ENCODE assay signal across 8 cellular contexts in the genomic region with DNA sequence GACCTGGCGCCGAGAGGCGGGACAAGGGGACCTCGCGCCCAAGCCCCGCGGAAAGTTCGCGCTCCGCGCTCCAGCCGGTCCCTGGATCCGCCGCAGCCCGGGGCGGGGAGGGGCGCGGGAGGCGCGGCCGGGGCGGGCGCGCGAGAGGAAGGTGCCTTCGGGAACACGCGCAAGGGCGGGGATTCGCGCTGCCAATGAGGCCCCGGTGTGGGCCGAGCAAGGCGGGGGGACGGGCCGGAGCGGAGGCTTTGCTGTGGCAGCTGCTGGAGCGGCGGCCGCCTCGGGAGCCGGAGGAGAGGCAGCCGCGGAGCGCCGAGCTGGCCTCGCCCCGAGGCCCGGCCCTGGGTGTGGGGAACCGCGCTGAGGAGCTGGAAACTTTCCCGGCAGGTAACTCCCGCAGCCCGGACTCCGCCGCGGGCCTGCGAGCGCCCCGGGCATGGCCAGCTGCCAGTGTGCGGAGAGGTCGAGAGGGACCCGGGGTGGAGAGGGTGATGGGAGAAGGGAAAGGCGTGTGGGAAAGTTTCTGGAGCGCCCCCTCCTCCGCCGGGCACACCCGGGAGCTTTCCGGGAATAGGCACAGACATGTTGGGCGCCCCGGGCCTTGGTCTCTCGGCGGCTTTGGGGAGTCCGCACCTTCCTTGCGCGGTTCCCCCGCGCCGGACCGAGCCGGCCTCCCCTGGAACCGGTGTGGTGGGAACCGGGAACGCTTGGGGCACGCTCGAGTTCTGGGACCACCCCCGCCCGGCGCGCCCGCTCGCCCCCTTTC. TPM values are rescaled to one million over a fixed set of nuclear protein-coding genes. Genes with fewer than 3 reads are reported as not detected.
A peak's percentile ranks its signal among the peaks of the same experiment; 100 is the strongest.
DNase-seq lines count a peak whose midpoint lies in the region; TF ChIP-seq lines count a peak whose summit lies in the region.

Gene TANC1, plus strand, starts transcription at position 245 of the 766 bp plus-strand sequence. CDS start 97,271 bp downstream, outside the sequence.

- H3K4me1 Mint-ChIP-seq in activated naive CD8-positive, alpha-beta T cell (ENCODE audit: low read depth), result peaks cover 15% of the 10 kb centered on the region

- peak within 1 kb of the TSS; percentile 83 for H3K4me3 Mint-ChIP-seq in activated naive CD8-positive, alpha-beta T cell

- H3K9me3 ChIP-seq in ES-I3 (ENCODE audit: control insufficient read depth, insufficient read depth, low read length) (no peaks in the 10 kb centered on the region), neutrophil (no peaks in the 10 kb centered on the region), tibial artery (no peaks in the 10 kb centered on the region)

- no peaks in the 10 kb centered on the region for H3K36me3 ChIP-seq in ES-I3 (ENCODE audit: insufficient read depth, low read length)
- no peaks in the 10 kb centered on the region for H3K36me3 ChIP-seq in neutrophil
- H3K36me3 ChIP-seq in tibial artery, result no peaks in the 10 kb centered on the region

- peak within 1 kb of the TSS; percentile 80 for H3K9ac ChIP-seq in ES-I3 (ENCODE audit: low read depth, low read length)

- peak; percentile 52; the same call in 1 of the 2 replicates for TF ChIP-seq POLR2A in Raji (IDR thresholded peaks at IDR 0.05; ENCODE audit: insufficient read depth, low read depth, low read length)

- peak; percentile 88 for DNase-seq in H4 (ENCODE audit: low spot score)
- peak; percentile 91 for DNase-seq in LHCN-M2 (ENCODE audit: low read depth)
- peak; percentile 93 for DNase-seq in globus pallidus (ENCODE audit: low spot score)
- DNase-seq in tibial artery, result peak; percentile 93 to 98

- no peaks in the 10 kb centered on the region for H3K36me3 Mint-ChIP-seq in activated naive CD8-positive, alpha-beta T cell

- no peak within 1 kb of the TSS for H3K27ac Mint-ChIP-seq in activated naive CD8-positive, alpha-beta T cell

- H3K9me3 Mint-ChIP-seq in activated naive CD8-positive, alpha-beta T cell (ENCODE audit: low read depth), result no peaks in the 10 kb centered on the region

- H3K27ac ChIP-seq in neutrophil (no peak within 1 kb of the TSS), tibial artery (peak within 1 kb of the TSS; percentile 90 to 91)

- TF ChIP-seq CTCF in neutrophil (IDR thresholded peaks at IDR 0.05), result no peak
- TF ChIP-seq CTCF in tibial artery (IDR thresholded peaks at IDR 0.05), result peak in 1 of 2 experiments; percentile 14

- intact Hi-C loops in tibial artery (cut with DNase I; ENCODE audit: low total_unique reads), result no loop called here

- H3K27me3 ChIP-seq in neutrophil (peaks cover 100% of the 10 kb centered on the region), tibial artery (no peaks in the 10 kb centered on the region)

- H3K4me3 ChIP-seq in neutrophil (ENCODE audit: low read depth in 1 of 2, low read length in 1 of 2) (peak within 1 kb of the TSS; percentile 36 to 57), tibial artery (peak within 1 kb of the TSS; percentile 81 to 97)

- peaks cover 27% of the 10 kb centered on the region for H3K27me3 Mint-ChIP-seq in activated naive CD8-positive, alpha-beta T cell

- H3K4me1 ChIP-seq in ES-I3 (ENCODE audit: insufficient read depth, low read length) (peaks cover 6% of the 10 kb centered on the region; the same call in 1 of the 2 replicates), neutrophil (ENCODE audit: control insufficient read depth in 1 of 2, insufficient read depth in 1 of 2, low read depth in 1 of 2, low read length in 1 of 2) (peaks cover 27% of the 10 kb centered on the region in 2 experiments), tibial artery (peaks cover 0 to 39% (median 14%) of the 10 kb centered on the region in 4 donors)

RNA-seq across cellular contexts. Expression of gene TANC1, which starts in this region (rescaled TPM):
- total RNA-seq in H4 (2014; rRNA removed; shearing (Covaris generic)), result 14.6 and 16.6 TPM in 2 replicates
- total RNA-seq in LHCN-M2 (2014; rRNA removed), result 9.3 and 12.4 TPM in 2 replicates
- 7.0 TPM for polyA plus RNA-seq in LHCN-M2 (2012)
